ENCODE assay signal across 1 cellular context in genomic region chr20:64050261-64051032, GRCh38.
TF ChIP-seq lines count a peak whose summit lies in the region.

No MANE protein-coding gene starts in this region.

TF ChIP-seq in HepG2, 621 proteins besides CTCF, POLR2A, EP300 and RAD21 (continued from another document and continues in another):
- TF ChIP-seq, protein P1, sequence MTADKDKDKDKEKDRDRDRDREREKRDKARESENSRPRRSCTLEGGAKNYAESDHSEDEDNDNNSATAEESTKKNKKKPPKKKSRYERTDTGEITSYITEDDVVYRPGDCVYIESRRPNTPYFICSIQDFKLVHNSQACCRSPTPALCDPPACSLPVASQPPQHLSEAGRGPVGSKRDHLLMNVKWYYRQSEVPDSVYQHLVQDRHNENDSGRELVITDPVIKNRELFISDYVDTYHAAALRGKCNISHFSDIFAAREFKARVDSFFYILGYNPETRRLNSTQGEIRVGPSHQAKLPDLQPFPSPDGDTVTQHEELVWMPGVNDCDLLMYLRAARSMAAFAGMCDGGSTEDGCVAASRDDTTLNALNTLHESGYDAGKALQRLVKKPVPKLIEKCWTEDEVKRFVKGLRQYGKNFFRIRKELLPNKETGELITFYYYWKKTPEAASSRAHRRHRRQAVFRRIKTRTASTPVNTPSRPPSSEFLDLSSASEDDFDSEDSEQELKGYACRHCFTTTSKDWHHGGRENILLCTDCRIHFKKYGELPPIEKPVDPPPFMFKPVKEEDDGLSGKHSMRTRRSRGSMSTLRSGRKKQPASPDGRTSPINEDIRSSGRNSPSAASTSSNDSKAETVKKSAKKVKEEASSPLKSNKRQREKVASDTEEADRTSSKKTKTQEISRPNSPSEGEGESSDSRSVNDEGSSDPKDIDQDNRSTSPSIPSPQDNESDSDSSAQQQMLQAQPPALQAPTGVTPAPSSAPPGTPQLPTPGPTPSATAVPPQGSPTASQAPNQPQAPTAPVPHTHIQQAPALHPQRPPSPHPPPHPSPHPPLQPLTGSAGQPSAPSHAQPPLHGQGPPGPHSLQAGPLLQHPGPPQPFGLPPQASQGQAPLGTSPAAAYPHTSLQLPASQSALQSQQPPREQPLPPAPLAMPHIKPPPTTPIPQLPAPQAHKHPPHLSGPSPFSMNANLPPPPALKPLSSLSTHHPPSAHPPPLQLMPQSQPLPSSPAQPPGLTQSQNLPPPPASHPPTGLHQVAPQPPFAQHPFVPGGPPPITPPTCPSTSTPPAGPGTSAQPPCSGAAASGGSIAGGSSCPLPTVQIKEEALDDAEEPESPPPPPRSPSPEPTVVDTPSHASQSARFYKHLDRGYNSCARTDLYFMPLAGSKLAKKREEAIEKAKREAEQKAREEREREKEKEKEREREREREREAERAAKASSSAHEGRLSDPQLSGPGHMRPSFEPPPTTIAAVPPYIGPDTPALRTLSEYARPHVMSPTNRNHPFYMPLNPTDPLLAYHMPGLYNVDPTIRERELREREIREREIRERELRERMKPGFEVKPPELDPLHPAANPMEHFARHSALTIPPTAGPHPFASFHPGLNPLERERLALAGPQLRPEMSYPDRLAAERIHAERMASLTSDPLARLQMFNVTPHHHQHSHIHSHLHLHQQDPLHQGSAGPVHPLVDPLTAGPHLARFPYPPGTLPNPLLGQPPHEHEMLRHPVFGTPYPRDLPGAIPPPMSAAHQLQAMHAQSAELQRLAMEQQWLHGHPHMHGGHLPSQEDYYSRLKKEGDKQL (CRISPR knock-in tag; IDR thresholded peaks at IDR 0.05; ENCODE audit: low read depth), result peak; percentile 66; the same call in 1 of the 2 replicates
- TF ChIP-seq AHR (CRISPR knock-in tag; IDR thresholded peaks at IDR 0.05) (peak; percentile 67; the same call in 1 of the 2 replicates), ZBTB20 (CRISPR knock-in tag; IDR thresholded peaks at IDR 0.05; ENCODE audit: borderline replicate concordance, low read depth) (peak; percentile 68; the same call in 1 of the 2 replicates), ZNF530 (CRISPR knock-in tag; IDR thresholded peaks at IDR 0.05; ENCODE audit: low read depth) (no peak), ZSCAN22 (CRISPR knock-in tag; IDR thresholded peaks at IDR 0.05) (no peak), ZNF704 (CRISPR knock-in tag; IDR thresholded peaks at IDR 0.05; ENCODE audit: borderline replicate concordance) (peak; percentile 67; the same call in 1 of the 2 replicates), GPN1 (CRISPR knock-in tag; IDR thresholded peaks at IDR 0.05; ENCODE audit: borderline replicate concordance) (0 out of 2 replicates have a peak, but pooled peaks have one; percentile 82), KDM3A (CRISPR knock-in tag; IDR thresholded peaks at IDR 0.05; ENCODE audit: low read depth) (peak; percentile 83; the same call in 1 of the 2 replicates), ZNF552 (CRISPR knock-in tag; IDR thresholded peaks at IDR 0.05; ENCODE audit: borderline replicate concordance) (no peak), CAMTA2 (CRISPR knock-in tag; IDR thresholded peaks at IDR 0.05; ENCODE audit: borderline replicate concordance) (no peak), ARID5B (CRISPR knock-in tag; IDR thresholded peaks at IDR 0.05) (peak; percentile 47; the same call in 1 of the 2 replicates), ZNF7 (CRISPR knock-in tag; IDR thresholded peaks at IDR 0.05) (peak; percentile 7; the same call in 1 of the 2 replicates), KDM5A (IDR thresholded peaks at IDR 0.05; ENCODE audit: borderline replicate concordance, low read length) (no peak), ATF7 (IDR thresholded peaks at IDR 0.05) (no peak), ATF7 (CRISPR knock-in tag; IDR thresholded peaks at IDR 0.05) (no peak), YEATS4 (CRISPR knock-in tag; IDR thresholded peaks at IDR 0.05; ENCODE audit: borderline replicate concordance) (peak; percentile 89), KLF15 (CRISPR knock-in tag; IDR thresholded peaks at IDR 0.05; ENCODE audit: borderline replicate concordance) (peak; percentile 72), MAF1 (CRISPR knock-in tag; IDR thresholded peaks at IDR 0.05; ENCODE audit: borderline replicate concordance) (peak; percentile 56; the same call in 1 of the 2 replicates), RNF2 (conservative IDR thresholded peaks at IDR 0.05; ENCODE audit: low read depth) (no peak), PITX1 (CRISPR knock-in tag; IDR thresholded peaks at IDR 0.05) (peak; percentile 75), ZNF713 (CRISPR knock-in tag; IDR thresholded peaks at IDR 0.05) (peak; percentile 81; the same call in 1 of the 2 replicates), ZNF598 (CRISPR knock-in tag; IDR thresholded peaks at IDR 0.05; ENCODE audit: borderline replicate concordance) (peak; percentile 75; the same call in 1 of the 2 replicates), PRDM10 (CRISPR knock-in tag; IDR thresholded peaks at IDR 0.05; ENCODE audit: low read depth) (peak; percentile 32; the same call in 1 of the 2 replicates), ZBTB14 (CRISPR knock-in tag; IDR thresholded peaks at IDR 0.05) (0 out of 2 replicates have a peak, but pooled peaks have one; percentile 19), KLF6 (CRISPR knock-in tag; IDR thresholded peaks at IDR 0.05) (peak; percentile 26; the same call in 1 of the 2 replicates), MBNL3 (CRISPR knock-in tag; conservative IDR thresholded peaks at IDR 0.05) (no peak), ZFY (CRISPR knock-in tag; IDR thresholded peaks at IDR 0.05) (peak; percentile 84), ZBTB1 (CRISPR knock-in tag; IDR thresholded peaks at IDR 0.05; ENCODE audit: borderline replicate concordance) (no peak; the same call in 1 of the 2 replicates), ZBTB7B (CRISPR knock-in tag; IDR thresholded peaks at IDR 0.05) (peak; percentile 93; the same call in 1 of the 2 replicates), RFXAP (CRISPR knock-in tag; IDR thresholded peaks at IDR 0.05; ENCODE audit: borderline replicate concordance) (peak; percentile 67; the same call in 1 of the 2 replicates), ATF1 (CRISPR knock-in tag; IDR thresholded peaks at IDR 0.05) (no peak), ZNF101 (CRISPR knock-in tag; IDR thresholded peaks at IDR 0.05; ENCODE audit: borderline replicate concordance, low read depth) (no peak), ZSCAN5A (CRISPR knock-in tag; IDR thresholded peaks at IDR 0.05; ENCODE audit: borderline replicate concordance) (peak; percentile 94; the same call in 1 of the 2 replicates), ZNF766 (CRISPR knock-in tag; IDR thresholded peaks at IDR 0.05; ENCODE audit: borderline replicate concordance) (peak; percentile 98)
- TF ChIP-seq, protein P2, sequence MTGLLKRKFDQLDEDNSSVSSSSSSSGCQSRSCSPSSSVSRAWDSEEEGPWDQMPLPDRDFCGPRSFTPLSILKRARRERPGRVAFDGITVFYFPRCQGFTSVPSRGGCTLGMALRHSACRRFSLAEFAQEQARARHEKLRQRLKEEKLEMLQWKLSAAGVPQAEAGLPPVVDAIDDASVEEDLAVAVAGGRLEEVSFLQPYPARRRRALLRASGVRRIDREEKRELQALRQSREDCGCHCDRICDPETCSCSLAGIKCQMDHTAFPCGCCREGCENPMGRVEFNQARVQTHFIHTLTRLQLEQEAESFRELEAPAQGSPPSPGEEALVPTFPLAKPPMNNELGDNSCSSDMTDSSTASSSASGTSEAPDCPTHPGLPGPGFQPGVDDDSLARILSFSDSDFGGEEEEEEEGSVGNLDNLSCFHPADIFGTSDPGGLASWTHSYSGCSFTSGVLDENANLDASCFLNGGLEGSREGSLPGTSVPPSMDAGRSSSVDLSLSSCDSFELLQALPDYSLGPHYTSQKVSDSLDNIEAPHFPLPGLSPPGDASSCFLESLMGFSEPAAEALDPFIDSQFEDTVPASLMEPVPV (CRISPR knock-in tag; IDR thresholded peaks at IDR 0.05), result peak; percentile 90; the same call in 1 of the 2 replicates
- TF ChIP-seq, protein P3, sequence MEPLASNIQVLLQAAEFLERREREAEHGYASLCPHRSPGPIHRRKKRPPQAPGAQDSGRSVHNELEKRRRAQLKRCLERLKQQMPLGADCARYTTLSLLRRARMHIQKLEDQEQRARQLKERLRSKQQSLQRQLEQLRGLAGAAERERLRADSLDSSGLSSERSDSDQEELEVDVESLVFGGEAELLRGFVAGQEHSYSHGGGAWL (CRISPR knock-in tag; IDR thresholded peaks at IDR 0.05), result 0 out of 2 replicates have a peak, but pooled peaks have one; percentile 5
- TF ChIP-seq, protein P4, sequence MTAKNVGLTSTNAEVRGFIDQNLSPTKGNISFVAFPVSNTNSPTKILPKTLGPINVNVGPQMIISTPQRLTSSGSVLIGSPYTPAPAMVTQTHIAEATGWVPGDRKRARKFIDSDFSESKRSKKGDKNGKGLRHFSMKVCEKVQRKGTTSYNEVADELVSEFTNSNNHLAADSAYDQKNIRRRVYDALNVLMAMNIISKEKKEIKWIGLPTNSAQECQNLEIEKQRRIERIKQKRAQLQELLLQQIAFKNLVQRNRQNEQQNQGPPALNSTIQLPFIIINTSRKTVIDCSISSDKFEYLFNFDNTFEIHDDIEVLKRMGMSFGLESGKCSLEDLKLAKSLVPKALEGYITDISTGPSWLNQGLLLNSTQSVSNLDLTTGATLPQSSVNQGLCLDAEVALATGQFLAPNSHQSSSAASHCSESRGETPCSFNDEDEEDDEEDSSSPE (CRISPR knock-in tag; IDR thresholded peaks at IDR 0.05), result peak; percentile 18; the same call in 1 of the 2 replicates
